3 cellular contexts compared by ENCODE assay signal in the genomic region with DNA sequence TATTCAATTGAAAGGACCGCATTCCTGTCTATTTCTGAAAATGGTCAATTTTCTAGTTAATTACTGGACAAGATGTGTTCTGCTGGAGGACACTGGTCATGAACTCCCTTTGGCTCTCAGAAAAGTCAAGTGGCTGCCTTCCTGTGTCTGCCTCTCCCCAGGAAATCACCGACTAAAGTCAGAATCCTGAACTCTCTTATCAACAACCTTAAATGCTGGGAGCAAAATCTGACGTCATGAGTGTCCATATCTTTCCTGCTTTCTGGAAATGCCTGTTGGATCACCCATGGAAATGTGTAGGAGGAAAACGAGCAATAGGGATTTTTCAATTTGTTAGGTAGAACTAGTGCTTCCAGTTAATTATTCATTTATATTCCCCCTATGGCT.
TF ChIP-seq lines count a peak whose summit lies in the region.

No MANE protein-coding gene starts in this region.

TF ChIP-seq in SK-N-SH treated with all-trans-retinoic acid at 6 μM for 48 hours, 23 proteins besides CTCF, POLR2A, EP300 and RAD21 (continued from another document):
- TF ChIP-seq ZFP30 (CRISPR knock-in tag; IDR thresholded peaks at IDR 0.05) (no peak), ZFP3 (CRISPR knock-in tag; IDR thresholded peaks at IDR 0.05) (0 out of 2 replicates have a peak, but pooled peaks have one; percentile 18), TCF4 (CRISPR knock-in tag; IDR thresholded peaks at IDR 0.05; ENCODE audit: borderline replicate concordance) (no peak), SNAI2 (CRISPR knock-in tag; IDR thresholded peaks at IDR 0.05) (no peak)
- TF ChIP-seq, protein P1, sequence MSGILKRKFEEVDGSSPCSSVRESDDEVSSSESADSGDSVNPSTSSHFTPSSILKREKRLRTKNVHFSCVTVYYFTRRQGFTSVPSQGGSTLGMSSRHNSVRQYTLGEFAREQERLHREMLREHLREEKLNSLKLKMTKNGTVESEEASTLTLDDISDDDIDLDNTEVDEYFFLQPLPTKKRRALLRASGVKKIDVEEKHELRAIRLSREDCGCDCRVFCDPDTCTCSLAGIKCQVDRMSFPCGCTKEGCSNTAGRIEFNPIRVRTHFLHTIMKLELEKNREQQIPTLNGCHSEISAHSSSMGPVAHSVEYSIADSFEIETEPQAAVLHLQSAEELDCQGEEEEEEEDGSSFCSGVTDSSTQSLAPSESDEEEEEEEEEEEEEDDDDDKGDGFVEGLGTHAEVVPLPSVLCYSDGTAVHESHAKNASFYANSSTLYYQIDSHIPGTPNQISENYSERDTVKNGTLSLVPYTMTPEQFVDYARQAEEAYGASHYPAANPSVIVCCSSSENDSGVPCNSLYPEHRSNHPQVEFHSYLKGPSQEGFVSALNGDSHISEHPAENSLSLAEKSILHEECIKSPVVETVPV (CRISPR knock-in tag; IDR thresholded peaks at IDR 0.05): no peak

TF ChIP-seq in SK-N-SH, 30 proteins besides CTCF, POLR2A, EP300 and RAD21 (continued from another document):
- TF ChIP-seq, protein P2, sequence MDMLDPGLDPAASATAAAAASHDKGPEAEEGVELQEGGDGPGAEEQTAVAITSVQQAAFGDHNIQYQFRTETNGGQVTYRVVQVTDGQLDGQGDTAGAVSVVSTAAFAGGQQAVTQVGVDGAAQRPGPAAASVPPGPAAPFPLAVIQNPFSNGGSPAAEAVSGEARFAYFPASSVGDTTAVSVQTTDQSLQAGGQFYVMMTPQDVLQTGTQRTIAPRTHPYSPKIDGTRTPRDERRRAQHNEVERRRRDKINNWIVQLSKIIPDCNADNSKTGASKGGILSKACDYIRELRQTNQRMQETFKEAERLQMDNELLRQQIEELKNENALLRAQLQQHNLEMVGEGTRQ (IDR thresholded peaks at IDR 0.05; ENCODE audit: borderline replicate concordance, low read depth, low read length): no peak
- TF ChIP-seq YY1 (IDR thresholded peaks at IDR 0.05; ENCODE audit: low read depth): no peak
- TF ChIP-seq, protein P3, sequence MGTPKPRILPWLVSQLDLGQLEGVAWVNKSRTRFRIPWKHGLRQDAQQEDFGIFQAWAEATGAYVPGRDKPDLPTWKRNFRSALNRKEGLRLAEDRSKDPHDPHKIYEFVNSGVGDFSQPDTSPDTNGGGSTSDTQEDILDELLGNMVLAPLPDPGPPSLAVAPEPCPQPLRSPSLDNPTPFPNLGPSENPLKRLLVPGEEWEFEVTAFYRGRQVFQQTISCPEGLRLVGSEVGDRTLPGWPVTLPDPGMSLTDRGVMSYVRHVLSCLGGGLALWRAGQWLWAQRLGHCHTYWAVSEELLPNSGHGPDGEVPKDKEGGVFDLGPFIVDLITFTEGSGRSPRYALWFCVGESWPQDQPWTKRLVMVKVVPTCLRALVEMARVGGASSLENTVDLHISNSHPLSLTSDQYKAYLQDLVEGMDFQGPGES (IDR thresholded peaks at IDR 0.05; ENCODE audit: low read depth, low read length): no peak
- TF ChIP-seq FOXJ3 (CRISPR knock-in tag; IDR thresholded peaks at IDR 0.05): no peak
- no peak for TF ChIP-seq NFIC (IDR thresholded peaks at IDR 0.05; ENCODE audit: borderline replicate concordance)
- TF ChIP-seq GATA2 (CRISPR knock-in tag; IDR thresholded peaks at IDR 0.05): no peak
- TF ChIP-seq, protein P4, sequence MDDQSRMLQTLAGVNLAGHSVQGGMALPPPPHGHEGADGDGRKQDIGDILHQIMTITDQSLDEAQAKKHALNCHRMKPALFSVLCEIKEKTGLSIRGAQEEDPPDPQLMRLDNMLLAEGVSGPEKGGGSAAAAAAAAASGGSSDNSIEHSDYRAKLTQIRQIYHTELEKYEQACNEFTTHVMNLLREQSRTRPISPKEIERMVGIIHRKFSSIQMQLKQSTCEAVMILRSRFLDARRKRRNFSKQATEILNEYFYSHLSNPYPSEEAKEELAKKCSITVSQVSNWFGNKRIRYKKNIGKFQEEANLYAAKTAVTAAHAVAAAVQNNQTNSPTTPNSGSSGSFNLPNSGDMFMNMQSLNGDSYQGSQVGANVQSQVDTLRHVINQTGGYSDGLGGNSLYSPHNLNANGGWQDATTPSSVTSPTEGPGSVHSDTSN (IDR thresholded peaks at IDR 0.05): no peak
- TF ChIP-seq, protein P5, sequence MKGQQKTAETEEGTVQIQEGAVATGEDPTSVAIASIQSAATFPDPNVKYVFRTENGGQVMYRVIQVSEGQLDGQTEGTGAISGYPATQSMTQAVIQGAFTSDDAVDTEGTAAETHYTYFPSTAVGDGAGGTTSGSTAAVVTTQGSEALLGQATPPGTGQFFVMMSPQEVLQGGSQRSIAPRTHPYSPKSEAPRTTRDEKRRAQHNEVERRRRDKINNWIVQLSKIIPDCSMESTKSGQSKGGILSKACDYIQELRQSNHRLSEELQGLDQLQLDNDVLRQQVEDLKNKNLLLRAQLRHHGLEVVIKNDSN (IDR thresholded peaks at IDR 0.05; ENCODE audit: borderline replicate concordance, low read depth): no peak

TF ChIP-seq in liver, 16 proteins besides CTCF, POLR2A, EP300 and RAD21:
- TF ChIP-seq, protein P6, sequence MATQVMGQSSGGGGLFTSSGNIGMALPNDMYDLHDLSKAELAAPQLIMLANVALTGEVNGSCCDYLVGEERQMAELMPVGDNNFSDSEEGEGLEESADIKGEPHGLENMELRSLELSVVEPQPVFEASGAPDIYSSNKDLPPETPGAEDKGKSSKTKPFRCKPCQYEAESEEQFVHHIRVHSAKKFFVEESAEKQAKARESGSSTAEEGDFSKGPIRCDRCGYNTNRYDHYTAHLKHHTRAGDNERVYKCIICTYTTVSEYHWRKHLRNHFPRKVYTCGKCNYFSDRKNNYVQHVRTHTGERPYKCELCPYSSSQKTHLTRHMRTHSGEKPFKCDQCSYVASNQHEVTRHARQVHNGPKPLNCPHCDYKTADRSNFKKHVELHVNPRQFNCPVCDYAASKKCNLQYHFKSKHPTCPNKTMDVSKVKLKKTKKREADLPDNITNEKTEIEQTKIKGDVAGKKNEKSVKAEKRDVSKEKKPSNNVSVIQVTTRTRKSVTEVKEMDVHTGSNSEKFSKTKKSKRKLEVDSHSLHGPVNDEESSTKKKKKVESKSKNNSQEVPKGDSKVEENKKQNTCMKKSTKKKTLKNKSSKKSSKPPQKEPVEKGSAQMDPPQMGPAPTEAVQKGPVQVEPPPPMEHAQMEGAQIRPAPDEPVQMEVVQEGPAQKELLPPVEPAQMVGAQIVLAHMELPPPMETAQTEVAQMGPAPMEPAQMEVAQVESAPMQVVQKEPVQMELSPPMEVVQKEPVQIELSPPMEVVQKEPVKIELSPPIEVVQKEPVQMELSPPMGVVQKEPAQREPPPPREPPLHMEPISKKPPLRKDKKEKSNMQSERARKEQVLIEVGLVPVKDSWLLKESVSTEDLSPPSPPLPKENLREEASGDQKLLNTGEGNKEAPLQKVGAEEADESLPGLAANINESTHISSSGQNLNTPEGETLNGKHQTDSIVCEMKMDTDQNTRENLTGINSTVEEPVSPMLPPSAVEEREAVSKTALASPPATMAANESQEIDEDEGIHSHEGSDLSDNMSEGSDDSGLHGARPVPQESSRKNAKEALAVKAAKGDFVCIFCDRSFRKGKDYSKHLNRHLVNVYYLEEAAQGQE (IDR thresholded peaks at IDR 0.05): no peak
- TF ChIP-seq, protein P7, sequence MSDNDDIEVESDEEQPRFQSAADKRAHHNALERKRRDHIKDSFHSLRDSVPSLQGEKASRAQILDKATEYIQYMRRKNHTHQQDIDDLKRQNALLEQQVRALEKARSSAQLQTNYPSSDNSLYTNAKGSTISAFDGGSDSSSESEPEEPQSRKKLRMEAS (IDR thresholded peaks at IDR 0.05): no peak
- TF ChIP-seq, protein P8, sequence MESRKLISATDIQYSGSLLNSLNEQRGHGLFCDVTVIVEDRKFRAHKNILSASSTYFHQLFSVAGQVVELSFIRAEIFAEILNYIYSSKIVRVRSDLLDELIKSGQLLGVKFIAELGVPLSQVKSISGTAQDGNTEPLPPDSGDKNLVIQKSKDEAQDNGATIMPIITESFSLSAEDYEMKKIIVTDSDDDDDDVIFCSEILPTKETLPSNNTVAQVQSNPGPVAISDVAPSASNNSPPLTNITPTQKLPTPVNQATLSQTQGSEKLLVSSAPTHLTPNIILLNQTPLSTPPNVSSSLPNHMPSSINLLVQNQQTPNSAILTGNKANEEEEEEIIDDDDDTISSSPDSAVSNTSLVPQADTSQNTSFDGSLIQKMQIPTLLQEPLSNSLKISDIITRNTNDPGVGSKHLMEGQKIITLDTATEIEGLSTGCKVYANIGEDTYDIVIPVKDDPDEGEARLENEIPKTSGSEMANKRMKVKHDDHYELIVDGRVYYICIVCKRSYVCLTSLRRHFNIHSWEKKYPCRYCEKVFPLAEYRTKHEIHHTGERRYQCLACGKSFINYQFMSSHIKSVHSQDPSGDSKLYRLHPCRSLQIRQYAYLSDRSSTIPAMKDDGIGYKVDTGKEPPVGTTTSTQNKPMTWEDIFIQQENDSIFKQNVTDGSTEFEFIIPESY (IDR thresholded peaks at IDR 0.05): no peak
- peak; percentile 90 for TF ChIP-seq NR2F2 (IDR thresholded peaks at IDR 0.05)
- TF ChIP-seq HNF4G (IDR thresholded peaks at IDR 0.05): no peak
- TF ChIP-seq GABPA (IDR thresholded peaks at IDR 0.05 in 1 of 2, conservative IDR thresholded peaks at IDR 0.05 in 1 of 2): no peak
- TF ChIP-seq, protein P9, sequence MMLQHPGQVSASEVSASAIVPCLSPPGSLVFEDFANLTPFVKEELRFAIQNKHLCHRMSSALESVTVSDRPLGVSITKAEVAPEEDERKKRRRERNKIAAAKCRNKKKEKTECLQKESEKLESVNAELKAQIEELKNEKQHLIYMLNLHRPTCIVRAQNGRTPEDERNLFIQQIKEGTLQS (IDR thresholded peaks at IDR 0.05): no peak
- peak; percentile 43 to 58 for TF ChIP-seq RXRA (IDR thresholded peaks at IDR 0.05)
- no peak for TF ChIP-seq EGR1 (IDR thresholded peaks at IDR 0.05; ENCODE audit: low read depth in 2 of 2)
- TF ChIP-seq FOXA1 (IDR thresholded peaks at IDR 0.05): no peak
- no peak for TF ChIP-seq FOXA2 (IDR thresholded peaks at IDR 0.05)
- TF ChIP-seq SP1 (IDR thresholded peaks at IDR 0.05): peak; percentile 35
- TF ChIP-seq TAF1 (conservative IDR thresholded peaks at IDR 0.05): no peak
- TF ChIP-seq HNF4A (conservative IDR thresholded peaks at IDR 0.05): no peak
- no peak for TF ChIP-seq JUND (IDR thresholded peaks at IDR 0.05)
- TF ChIP-seq YY1 (IDR thresholded peaks at IDR 0.05): no peak
